8 cellular contexts compared by ENCODE assay signal in the genomic region with DNA sequence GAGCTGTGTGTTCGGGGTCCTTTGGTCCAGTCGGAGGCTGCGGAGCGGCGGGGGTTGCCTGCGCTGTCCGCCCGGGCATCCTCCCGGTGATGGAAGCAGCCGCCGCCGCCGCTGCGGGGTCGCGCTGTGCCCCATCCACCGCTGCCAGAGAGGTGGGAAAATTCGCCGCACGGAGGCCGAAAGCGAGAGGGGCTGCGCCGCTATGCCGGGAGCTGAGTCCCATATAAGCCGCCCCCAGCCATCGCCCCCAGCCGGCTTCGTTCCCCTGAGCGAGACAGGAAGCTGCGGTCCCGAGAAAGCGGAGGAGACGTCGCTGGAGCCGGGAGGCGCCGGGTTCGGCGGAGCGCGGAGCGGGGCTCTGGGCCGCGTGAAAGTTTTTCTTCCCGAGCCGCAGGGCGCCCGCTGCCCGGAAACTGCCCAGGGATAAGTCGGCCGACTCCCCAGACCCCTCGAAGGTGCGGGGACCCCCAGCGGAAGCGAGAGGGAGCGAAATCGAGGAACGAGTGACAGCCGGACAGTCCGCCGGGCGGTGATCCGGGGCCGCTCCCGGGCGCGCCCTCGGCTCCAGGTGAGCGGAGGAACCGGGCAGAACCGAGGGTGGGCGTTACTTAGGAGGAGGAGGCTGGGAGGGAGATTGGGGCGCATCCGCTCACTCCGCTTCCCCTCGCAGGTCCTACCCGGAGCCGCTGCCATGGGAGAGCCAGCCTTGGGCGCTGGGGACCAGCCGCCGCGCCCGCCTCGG. TPM values are rescaled to one million over a fixed set of nuclear protein-coding genes. Genes with fewer than 3 reads are reported as not detected.
DNase-seq lines count a peak whose midpoint lies in the region; ATAC-seq, FAIRE-seq and TF ChIP-seq lines count a peak whose summit lies in the region.

No MANE protein-coding gene starts in this region.

- H2BK20ac ChIP-seq in H1 (ENCODE audit: low read length) = no peak overlapping the region

- WGBS in H1 (ENCODE audit: extremely low coverage in 1 of 2, insufficient coverage in 1 of 2, insufficient read length in 1 of 2, insufficient replicate concordance in 2 of 2, low coverage in 1 of 2, low lambda C conversion rate in 2 of 2, missing lambda C conversion rate in 1 of 2), 2 experiments = 1% methylated on average over 69 of the region's 85 CpGs; no CpG with 5 or more reads in 1 of the 2 experiments

- H3K36me3 ChIP-seq in HUES48 (ENCODE audit: control insufficient read depth, insufficient read depth, low read length) (peaks cover 4% of the 10 kb centered on the region; the same call in 1 of the 2 replicates), H1 (ENCODE audit: control insufficient read depth in 2 of 4, insufficient read depth in 4 of 4, low read length in 3 of 4) (peaks cover 0 to 4% (median 0%) of the 10 kb centered on the region in 4 experiments; a peak in 1 of 8 replicates), mucosa of descending colon (ENCODE audit: low read depth) (no peaks in the 10 kb centered on the region), stomach smooth muscle (ENCODE audit: control insufficient read depth in 2 of 2, insufficient read depth in 2 of 2, low read length in 2 of 2) (no peaks in the 10 kb centered on the region), PC-9 (ENCODE audit: low read depth) (no peaks in the 10 kb centered on the region)

- H3K14ac ChIP-seq in H1 (ENCODE audit: insufficient read length) = no peak overlapping the region

- no peak overlapping the region; the same call in 1 of the 2 replicates for H4K8ac ChIP-seq in H1 (ENCODE audit: extremely low read depth, insufficient read depth, low read length)

- H3K56ac ChIP-seq in H1 (replicated peaks; ENCODE audit: insufficient read length, low read depth, low read length) = no peak overlapping the region

- no peak overlapping the region for H2BK120ac ChIP-seq in H1 (replicated peaks; ENCODE audit: low read depth, low read length)

- H3K18ac ChIP-seq in H1 (ENCODE audit: extremely low read depth, low read length) = no peak overlapping the region

- peak overlapping the region; percentile 42 for H3K27ac Mint-ChIP-seq in activated CD4-positive, alpha-beta T cell treated with anti-CD3 and anti-CD28 coated beads for 36 hours

- H3K79me2 ChIP-seq in H1 (ENCODE audit: control insufficient read depth in 1 of 2, insufficient read depth in 2 of 2, low read length in 2 of 2) = no peaks in the 10 kb centered on the region
- no peaks in the 10 kb centered on the region for H3K79me2 ChIP-seq in PC-9 (ENCODE audit: low read depth)

- peaks cover 33% of the 10 kb centered on the region for H3K4me1 Mint-ChIP-seq in activated CD4-positive, alpha-beta T cell treated with anti-CD3 and anti-CD28 coated beads for 36 hours

- H3K36me3 Mint-ChIP-seq in activated CD4-positive, alpha-beta T cell treated with anti-CD3 and anti-CD28 coated beads for 36 hours (ENCODE audit: low read depth) = peaks cover 2% of the 10 kb centered on the region

- H3K4me1 ChIP-seq in HUES48 (ENCODE audit: control insufficient read depth, insufficient read depth, low read length) (peaks cover 14% of the 10 kb centered on the region), H1 (replicated peaks in 1 of 4; ENCODE audit: control insufficient read depth in 3 of 4, insufficient read depth in 4 of 4, low read length in 3 of 4) (peaks cover 0 to 8% (median 0%) of the 10 kb centered on the region in 4 experiments; a peak in 3 of 7 replicates), mucosa of descending colon (ENCODE audit: low read depth) (peaks cover 9% of the 10 kb centered on the region), stomach smooth muscle (ENCODE audit: control insufficient read depth, insufficient read depth, low read length) (peaks cover 20% of the 10 kb centered on the region), PC-9 (replicated peaks; ENCODE audit: insufficient read depth) (no peaks in the 10 kb centered on the region)

- no peak for TF ChIP-seq CTCF in GM20000 (IDR thresholded peaks at IDR 0.05; ENCODE audit: extremely low read depth, missing control alignments)
- peak in 1 of 3 experiments; percentile 19; a peak in 2 of 4 replicates for TF ChIP-seq CTCF in H1 (IDR thresholded peaks at IDR 0.05; ENCODE audit: control extremely low read depth in 1 of 3, insufficient read depth in 1 of 3, low read depth in 1 of 3, low read length in 3 of 3)
- TF ChIP-seq CTCF in mucosa of descending colon (IDR thresholded peaks at IDR 0.05) = no peak
- TF ChIP-seq CTCF in PC-9 (conservative IDR thresholded peaks at IDR 0.05) = no peak

- H3K9me3 Mint-ChIP-seq in activated CD4-positive, alpha-beta T cell treated with anti-CD3 and anti-CD28 coated beads for 36 hours (ENCODE audit: low read depth) = no peaks in the 10 kb centered on the region

- H2AFZ ChIP-seq in H1 (ENCODE audit: low read length) = no peak overlapping the region
- no peak overlapping the region for H2AFZ ChIP-seq in PC-9

- peaks cover 20% of the 10 kb centered on the region; the same call in 1 of the 2 replicates for H3K23me2 ChIP-seq in H1 (ENCODE audit: low read depth, low read length)

- H3K27ac ChIP-seq in HUES48 (ENCODE audit: low read depth, low read length) = no peak overlapping the region
- H3K27ac ChIP-seq in H1 (ENCODE audit: low read depth, low read length) = no peak overlapping the region
- H3K27ac ChIP-seq in stomach smooth muscle (ENCODE audit: low read length) = no peak overlapping the region
- H3K27ac ChIP-seq in PC-9 = no peak overlapping the region

- H3K9ac ChIP-seq in HUES48 (ENCODE audit: low read depth, low read length) = no peak overlapping the region
- H3K9ac ChIP-seq in H1 (replicated peaks in 1 of 4; ENCODE audit: extremely low read depth in 1 of 4, low read depth in 3 of 4, low read length in 3 of 4) = peak overlapping the region in 3 of 4 experiments; percentile 13 to 77 (median 29); a peak in 4 of 7 replicates
- peak overlapping the region; percentile 13 to 15 for H3K9ac ChIP-seq in stomach smooth muscle (ENCODE audit: low read length in 2 of 2)

- H4K5ac ChIP-seq in H1 (ENCODE audit: insufficient read length, low read depth, low read length) = no peak overlapping the region

- no peak overlapping the region for H2AK5ac ChIP-seq in H1 (ENCODE audit: low read depth, low read length)

- H4K20me1 ChIP-seq in H1 (replicated peaks in 1 of 2; ENCODE audit: control insufficient read depth in 1 of 2, insufficient read depth in 2 of 2, low read length in 2 of 2) (no peaks in the 10 kb centered on the region), PC-9 (ENCODE audit: insufficient read depth) (no peaks in the 10 kb centered on the region)

- peak overlapping the region; percentile 80 for H3K4me3 Mint-ChIP-seq in activated CD4-positive, alpha-beta T cell treated with anti-CD3 and anti-CD28 coated beads for 36 hours

- intact Hi-C loops in activated CD4-positive, alpha-beta T cell treated with anti-CD3 and anti-CD28 coated beads for 36 hours (cut with DNase I, micrococcal nuclease) = loop anchor here (1.0 to 10.0 kb wide), 18 partner anchors 38 to 853 kb away; a partner anchor contains a TSS
- intact Hi-C loops in mucosa of descending colon (cut with DNase I, micrococcal nuclease) = no loop called here
- intact Hi-C loops in PC-9 (cut with micrococcal nuclease; ENCODE audit: unreplicated experiment) = no loop called here

- H3K9me3 ChIP-seq in HUES48 (ENCODE audit: control insufficient read depth, insufficient read depth, low read length) = no peaks in the 10 kb centered on the region
- H3K9me3 ChIP-seq in H1 (ENCODE audit: insufficient read depth in 2 of 2, low read depth in 1 of 2, low read length in 1 of 2) = no peaks in the 10 kb centered on the region
- H3K9me3 ChIP-seq in mucosa of descending colon = no peaks in the 10 kb centered on the region
- H3K9me3 ChIP-seq in stomach smooth muscle (ENCODE audit: control insufficient read depth in 2 of 2, low read length in 2 of 2) = no peaks in the 10 kb centered on the region
- H3K9me3 ChIP-seq in PC-9 (ENCODE audit: insufficient read depth, low read depth) = no peaks in the 10 kb centered on the region

- no peak overlapping the region for H2BK5ac ChIP-seq in H1 (ENCODE audit: low read depth, low read length)

- H3K9me2 ChIP-seq in PC-9 (ENCODE audit: insufficient read depth) = no peaks in the 10 kb centered on the region

- H2BK12ac ChIP-seq in H1 (ENCODE audit: low read depth, low read length) = no peak overlapping the region

- peaks cover 2% of the 10 kb centered on the region for H3K27me3 Mint-ChIP-seq in activated CD4-positive, alpha-beta T cell treated with anti-CD3 and anti-CD28 coated beads for 36 hours

- no peaks in the 10 kb centered on the region for H3K79me1 ChIP-seq in H1 (ENCODE audit: low read depth, low read length)

- no peak overlapping the region for H3K23ac ChIP-seq in H1 (ENCODE audit: insufficient read length)

- POLR2A ChIA-PET in activated CD4-positive, alpha-beta T cell treated with anti-CD3 and anti-CD28 coated beads for 36 hours (lab: Charles Lee) = interaction anchor here (0.6 to 1.6 kb wide), 4 partner anchors 19 to 542 kb away, joined by 3 to 5 read pairs (median 4); a partner anchor contains a TSS
- POLR2A ChIA-PET in H1 (lab: Charles Lee; ENCODE audit: partially characterized antibody) = interaction anchor here (1.7 kb wide), 1 partner anchor 851 kb away, joined by 6 read pairs; a partner anchor contains a TSS
- POLR2A ChIA-PET in PC-9 (lab: Charles Lee; ENCODE audit: unreplicated experiment) = no interaction called here

- FAIRE-seq in H1 (lab: Jason Lieb, UNC) = no peak

- H2BK15ac ChIP-seq in H1 (ENCODE audit: low read length) = no peak overlapping the region

- ATAC-seq in activated CD4-positive, alpha-beta T cell treated with anti-CD3 and anti-CD28 coated beads for 36 hours = peak; percentile 6
- ATAC-seq in mucosa of descending colon = peak; percentile 26

- H3K4ac ChIP-seq in H1 (replicated peaks; ENCODE audit: insufficient read length, low read depth, low read length) = no peak overlapping the region

- no peak for TF ChIP-seq POLR2A in H1 (IDR thresholded peaks at IDR 0.05; ENCODE audit: control extremely low read depth in 1 of 2, low read depth in 2 of 2, low read length in 2 of 2)

- no peaks in the 10 kb centered on the region for H3F3A ChIP-seq in PC-9 (ENCODE audit: insufficient read depth, low read depth)

- CTCF ChIA-PET in activated CD4-positive, alpha-beta T cell treated with anti-CD3 and anti-CD28 coated beads for 36 hours (lab: Charles Lee) = interaction anchor here (0.7 to 1.2 kb wide), 5 partner anchors 12 to 422 kb away, joined by 3 to 5 read pairs (median 3); no protein-coding TSS in a partner anchor
- CTCF ChIA-PET in H1 (lab: Charles Lee; ENCODE audit: partially characterized antibody) (interaction anchor here (0.7 to 1.7 kb wide), 13 partner anchors 9 to 529 kb away, joined by 3 to 7 read pairs (median 4); no protein-coding TSS in a partner anchor), PC-9 (lab: Charles Lee) (no interaction called here)

- peak overlapping the region; percentile 89 to 90 for H3K4me2 ChIP-seq in H1 (ENCODE audit: insufficient read depth in 1 of 2, low read depth in 2 of 2, low read length in 2 of 2)
- no peak overlapping the region for H3K4me2 ChIP-seq in PC-9

- no peak for TF ChIP-seq EP300 in H1 (IDR thresholded peaks at IDR 0.05; ENCODE audit: borderline replicate concordance in 1 of 2, low read depth in 2 of 2, low read length in 2 of 2)

- DNase-seq in CD1c-positive myeloid dendritic cell (ENCODE audit: extremely low spot score) (peak; percentile 53), GM20000 (ENCODE audit: low spot score) (peak; percentile 63), H1 (ENCODE audit: low read depth in 1 of 2, low spot score in 2 of 2) (peak in 1 of 2 experiments; percentile 73), mucosa of descending colon (peak; percentile 17 to 66 (median 44)), PC-9 (no peak)
- peak; percentile 66 for DNase-seq in activated CD4-positive, alpha-beta T cell treated with anti-CD3 and anti-CD28 coated beads for 36 hours

- BruUV-seq in PC-9 (replicated peaks; lab: Mats Ljungman, UMichigan) = no TSS peak

- TF ChIP-seq RAD21 in H1 (IDR thresholded peaks at IDR 0.05 in 1 of 2, conservative IDR thresholded peaks at IDR 0.05 in 1 of 2; ENCODE audit: low read depth in 2 of 2, low read length in 2 of 2) = 0 out of 4 replicates have a peak, but pooled peaks of 1 of the 2 experiments have one; percentile 6

- H3K27me3 ChIP-seq in HUES48 (ENCODE audit: control insufficient read depth, insufficient read depth, low read length) (peaks cover 30% of the 10 kb centered on the region), H1 (replicated peaks in 1 of 4; ENCODE audit: control insufficient read depth in 3 of 4, extremely low read depth in 1 of 4, insufficient read depth in 3 of 4, low read length in 3 of 4) (peaks cover 0 to 18% (median 3%) of the 10 kb centered on the region in 4 experiments; a peak in 5 of 7 replicates), stomach smooth muscle (ENCODE audit: control insufficient read depth in 1 of 2, insufficient read depth in 2 of 2, low read length in 2 of 2) (peaks cover 8 to 24% of the 10 kb centered on the region in 2 donors), PC-9 (ENCODE audit: insufficient read depth, low read depth) (no peaks in the 10 kb centered on the region)

- H3K4me3 ChIP-seq in HUES48 (ENCODE audit: low read depth, low read length) (peak overlapping the region; percentile 74), H1 (ENCODE audit: extremely low read depth in 1 of 4, insufficient read depth in 2 of 4, low read depth in 3 of 4, low read length in 4 of 4) (peak overlapping the region; percentile 70 to 97 (median 72)), mucosa of descending colon (peak overlapping the region; percentile 46), stomach smooth muscle (ENCODE audit: low read length in 2 of 2) (peak overlapping the region; percentile 63 to 76), PC-9 (no peak overlapping the region)

- no peak overlapping the region for H4K91ac ChIP-seq in H1 (replicated peaks; ENCODE audit: insufficient read length, low read length)

RNA-seq across cellular contexts. Expression of a gene that starts 0.6 kb away (rescaled TPM):
- 1 to 10 TPM; 5.1 to 6.8 TPM for total RNA-seq in activated CD4-positive, alpha-beta T cell treated with anti-CD3 and anti-CD28 coated beads for 36 hours
- total RNA-seq in H1 (2021; fragmentation: NEBNext Ultra II Directional; extraction: Animal tissue kit (Norgen Biotek cat#: 25700)) = 15.1 and 15.5 TPM in 2 replicates
- polyA plus RNA-seq in H1 (2011; rRNA removed) = 3.2 and 5.1 TPM in 2 replicates
- 5.2 TPM for polyA plus RNA-seq in H1 (2011; cell fraction: cytosol; rRNA removed)
- polyA plus RNA-seq in H1 (2011; cell fraction: nucleus; rRNA removed) = 7.2 TPM
- 6.4 to 8.8 TPM (median 8.0 TPM) in 4 replicates for polyA plus RNA-seq in H1 (2012, experiment 1 of 2)
- polyA plus RNA-seq in H1 (2012, experiment 2 of 2) = 10.4 TPM
- 11.4 TPM for polyA plus RNA-seq in H1 (2013, experiment 1 of 2)
- 11.5 TPM for polyA plus RNA-seq in H1 (2013, experiment 2 of 2)
- 1.9 and 2.0 TPM in 2 replicates for polyA minus RNA-seq in H1 (2011; rRNA and poly(A)+ RNA removed)
- polyA minus RNA-seq in H1 (2011; cell fraction: cytosol; rRNA and poly(A)+ RNA removed) = 4.0 TPM
- 6.6 TPM for polyA minus RNA-seq in H1 (2011; cell fraction: nucleus; rRNA and poly(A)+ RNA removed)
- total RNA-seq in mucosa of descending colon (1 to 10 TPM; 1.1 to 3.2 (median 1.5) TPM), PC-9 (2021) (0.15 and 0.18 TPM in 2 replicates)

Comparison
In these comparisons a context has a peak if more than half of its experiments do, and no peak if none do; other contexts are left out.
1. DNase-seq: peak in CD1c-positive myeloid dendritic cell (single experiment), GM20000 (single experiment), activated CD4-positive, alpha-beta T cell treated with anti-CD3 and anti-CD28 coated beads for 36 hours (single experiment) and mucosa of descending colon (3 of 3); none in PC-9 (0 of 2).
2. intact Hi-C loops: an anchor here in activated CD4-positive, alpha-beta T cell treated with anti-CD3 and anti-CD28 coated beads for 36 hours (1.0 to 10.0 kb wide); none called in mucosa of descending colon and PC-9.